1 cellular context compared by ENCODE assay signal in the genomic region with DNA sequence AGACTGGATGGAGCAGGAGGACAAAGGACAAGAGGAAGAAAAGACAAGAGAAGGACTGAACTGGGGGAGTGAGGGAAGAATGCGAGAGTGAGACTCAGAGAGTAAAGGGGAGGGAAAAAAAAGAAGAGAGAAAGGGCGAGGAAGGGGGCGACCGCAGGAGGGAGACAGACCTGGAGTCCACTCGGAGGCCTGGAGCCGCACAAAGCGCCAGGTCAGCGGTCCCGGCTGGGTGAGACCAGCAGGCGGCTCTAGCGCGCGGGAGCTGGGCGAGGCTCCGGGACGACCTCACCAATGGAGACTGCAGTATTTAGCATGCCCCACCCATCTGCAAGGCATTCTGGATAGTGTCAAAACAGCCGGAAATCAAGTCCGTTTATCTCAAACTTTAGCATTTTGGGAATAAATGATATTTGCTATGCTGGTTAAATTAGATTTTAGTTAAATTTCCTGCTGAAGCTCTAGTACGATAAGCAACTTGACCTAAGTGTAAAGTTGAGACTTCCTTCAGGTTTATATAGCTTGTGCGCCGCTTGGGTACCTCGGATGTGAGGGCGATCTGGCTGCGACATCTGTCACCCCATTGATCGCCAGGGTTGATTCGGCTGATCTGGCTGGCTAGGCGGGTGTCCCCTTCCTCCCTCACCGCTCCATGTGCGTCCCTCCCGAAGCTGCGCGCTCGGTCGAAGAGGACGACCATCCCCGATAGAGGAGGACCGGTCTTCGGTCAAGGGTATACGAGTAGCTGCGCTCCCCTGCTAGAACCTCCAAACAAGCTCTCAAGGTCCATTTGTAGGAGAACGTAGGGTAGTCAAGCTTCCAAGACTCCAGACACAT.
TF ChIP-seq lines count a peak whose summit lies in the region.

GSTA4 (minus strand) TSS at position 206 of the 834 bp plus-strand sequence. CDS start 1,041 bp downstream, outside the sequence.

TF ChIP-seq in HEK293, 187 proteins besides CTCF, POLR2A, EP300 and RAD21 (continued from another document):
- TF ChIP-seq TSHZ1 (tag by site-specific recombination; IDR thresholded peaks at IDR 0.05; ENCODE audit: borderline replicate concordance), result peak; percentile 61
- TF ChIP-seq, protein P1, sequence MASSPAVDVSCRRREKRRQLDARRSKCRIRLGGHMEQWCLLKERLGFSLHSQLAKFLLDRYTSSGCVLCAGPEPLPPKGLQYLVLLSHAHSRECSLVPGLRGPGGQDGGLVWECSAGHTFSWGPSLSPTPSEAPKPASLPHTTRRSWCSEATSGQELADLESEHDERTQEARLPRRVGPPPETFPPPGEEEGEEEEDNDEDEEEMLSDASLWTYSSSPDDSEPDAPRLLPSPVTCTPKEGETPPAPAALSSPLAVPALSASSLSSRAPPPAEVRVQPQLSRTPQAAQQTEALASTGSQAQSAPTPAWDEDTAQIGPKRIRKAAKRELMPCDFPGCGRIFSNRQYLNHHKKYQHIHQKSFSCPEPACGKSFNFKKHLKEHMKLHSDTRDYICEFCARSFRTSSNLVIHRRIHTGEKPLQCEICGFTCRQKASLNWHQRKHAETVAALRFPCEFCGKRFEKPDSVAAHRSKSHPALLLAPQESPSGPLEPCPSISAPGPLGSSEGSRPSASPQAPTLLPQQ (tag by site-specific recombination; IDR thresholded peaks at IDR 0.05), result peak; percentile 92
- TF ChIP-seq KLF16 (tag by site-specific recombination; IDR thresholded peaks at IDR 0.05), result peak; percentile 34; the same call in 1 of the 2 replicates
- peak; percentile 41 for TF ChIP-seq ZNF341 (tag by site-specific recombination; IDR thresholded peaks at IDR 0.05; ENCODE audit: low read depth)
